9 cellular contexts compared by ENCODE assay signal in genomic region chr4:74364649-74365491, GRCh38. TPM values are rescaled to one million over a fixed set of nuclear protein-coding genes. Genes with fewer than 3 reads are reported as not detected.
DNase-seq lines count a peak whose midpoint lies in the region; ATAC-seq lines count a peak whose summit lies in the region.
"Had no signal": no experiment of that assay in that cellular context is flagged by ENCODE, and none has a peak within 500 bp of the region (broad histone marks: within the 10 kb centered on the region; RNA-seq: fewer than 3 reads in every experiment).

EREG (plus strand) TSS chr4:74365145; CDS start chr4:74365309, 164 bp downstream.

- no peaks in the 10 kb centered on the region for H3K9me3 Mint-ChIP-seq in naive thymus-derived CD8-positive, alpha-beta T cell

- ATAC-seq in HG02885 (IDR thresholded peaks at IDR 0.05; ENCODE audit: poor library complexity, unreplicated experiment) (peak; percentile 55), T-helper 17 cell (peak; percentile 66), GM19328 (IDR thresholded peaks at IDR 0.05; ENCODE audit: unreplicated experiment) (no peak)
- ATAC-seq in naive thymus-derived CD8-positive, alpha-beta T cell = peak; percentile 77 to 81

- no peaks in the 10 kb centered on the region for H3K9me3 ChIP-seq in T-helper 17 cell (ENCODE audit: control insufficient read depth, low read length, poor library complexity, severe bottlenecking)
- H3K9me3 ChIP-seq: BLaER1 treated with 17β-estradiol and CSF1 and Interleukin-3, amounts not matched to agents 10 nM and 100 nM had no signal

- H3K4me1 Mint-ChIP-seq in T-helper 17 cell = peaks cover 15% of the 10 kb centered on the region
- H3K4me1 Mint-ChIP-seq in naive thymus-derived CD8-positive, alpha-beta T cell = peaks cover 9 to 17% (median 15%) of the 10 kb centered on the region in 4 donors

- H3K27me3 Mint-ChIP-seq in T-helper 17 cell = peaks cover 55% of the 10 kb centered on the region
- H3K27me3 Mint-ChIP-seq in naive thymus-derived CD8-positive, alpha-beta T cell = peaks cover 31 to 57% (median 39%) of the 10 kb centered on the region in 5 donors

- H3K36me3 Mint-ChIP-seq in T-helper 17 cell (ENCODE audit: low read depth) = no peaks in the 10 kb centered on the region
- H3K36me3 Mint-ChIP-seq in naive thymus-derived CD8-positive, alpha-beta T cell = no peaks in the 10 kb centered on the region

- peak within 1 kb of the TSS; percentile 74 for H3K4me3 Mint-ChIP-seq in T-helper 17 cell
- peak within 1 kb of the TSS; percentile 53 to 83 (median 78) for H3K4me3 Mint-ChIP-seq in naive thymus-derived CD8-positive, alpha-beta T cell

- DNase-seq in NCI-H146 (lab: John Stamatoyannopoulos, UW) (peak; percentile 1), NCI-H146 treated with DMSO at 0.1 percent for 48 hours (lab: John Stamatoyannopoulos, UW; ENCODE audit: unreplicated experiment) (no peak), T-helper 17 cell (no peak), fibroblast of gingiva (ENCODE audit: low read depth) (peak; percentile 56), DMS153 (lab: John Stamatoyannopoulos, UW) (no peak)
- peak in 7 of 10 donors; percentile 4 to 64 (median 10) for DNase-seq in naive thymus-derived CD8-positive, alpha-beta T cell

- H3K27ac Mint-ChIP-seq in T-helper 17 cell = no peak within 1 kb of the TSS
- H3K27ac Mint-ChIP-seq in naive thymus-derived CD8-positive, alpha-beta T cell = peak within 1 kb of the TSS in 1 of 10 donors; percentile 45

- POLR2A ChIA-PET in naive thymus-derived CD8-positive, alpha-beta T cell (lab: Charles Lee) = no interaction called here

RNA-seq across cellular contexts. Expression of gene EREG, which starts in this region (rescaled TPM):
- 1 to 10 TPM; 1.1 to 6.2 TPM for total RNA-seq in T-helper 17 cell
- not detected for total RNA-seq in naive thymus-derived CD8-positive, alpha-beta T cell
- polyA plus RNA-seq in naive thymus-derived CD8-positive, alpha-beta T cell = not detected

Comparison
In these comparisons a context has a peak if more than half of its experiments do, and no peak if none do; other contexts are left out.
1. DNase-seq: peak in NCI-H146 (single experiment) and fibroblast of gingiva (single experiment); none in NCI-H146 treated with DMSO at 0.1 percent for 48 hours (single experiment), T-helper 17 cell (0 of 3) and DMS153 (single experiment).
2. Peak in DNase-seq and ATAC-seq in naive thymus-derived CD8-positive, alpha-beta T cell; RNA of the gene not detected or under 1 TPM.